In genomic region chr22:25048659-25049657, GRCh38 we compare ENCODE assay signal across 8 cellular contexts.
A peak's percentile ranks its signal among the peaks of the same experiment; 100 is the strongest.
DNase-seq lines count a peak whose midpoint lies in the region; ATAC-seq and TF ChIP-seq lines count a peak whose summit lies in the region.

No MANE protein-coding gene starts in this region.

- H3K4me2 ChIP-seq in IMR-90 (ENCODE audit: low read depth, low read length) (no peak overlapping the region), trophoblast cell (ENCODE audit: low read length) (no peak overlapping the region)

- TF ChIP-seq POLR2A in IMR-90 (IDR thresholded peaks at IDR 0.05; ENCODE audit: low read depth, low read length), result no peak

- dilution Hi-C loops in IMR-90 (cut with HindIII; ENCODE audit: low sequenced_read_pairs, unreplicated experiment), result no loop called here

- H3K36me3 ChIP-seq in IMR-90 (ENCODE audit: control insufficient read depth, insufficient read depth, low read length) (no peaks in the 10 kb centered on the region), SJCRH30 (no peaks in the 10 kb centered on the region), trophoblast cell (ENCODE audit: control insufficient read depth in 1 of 2, insufficient read depth in 2 of 2, low read length in 2 of 2) (no peaks in the 10 kb centered on the region), aorta (ENCODE audit: control insufficient read depth in 1 of 2, insufficient read depth in 2 of 2, low read length in 1 of 2) (no peaks in the 10 kb centered on the region)

- TF ChIP-seq CTCF in IMR-90 (conservative IDR thresholded peaks at IDR 0.05; ENCODE audit: low read depth, low read length), result peak; percentile 68

- H4K8ac ChIP-seq in IMR-90 (ENCODE audit: low read depth in 2 of 2, low read length in 2 of 2) (no peak overlapping the region), trophoblast cell (ENCODE audit: low read depth, low read length) (no peak overlapping the region)

- DNase-seq in DMS53 (lab: John Stamatoyannopoulos, UW) (peak; percentile 59), IMR-90 (peak; percentile 23), SJCRH30 (peak; percentile 64 to 87), globus pallidus (ENCODE audit: low spot score) (peak; percentile 38), trophoblast cell (peak; percentile 40 to 78), aorta (peak; percentile 65 to 87)
- DNase-seq in activated naive CD4-positive, alpha-beta T cell treated with Interleukin-2 at 50 U/mL for 16 hours, result peak; percentile 70

- no peak overlapping the region for H4K5ac ChIP-seq in IMR-90 (ENCODE audit: low read depth, low read length)

- no peak overlapping the region for H4K91ac ChIP-seq in IMR-90 (ENCODE audit: insufficient read depth, low read depth, low read length)
- no peak overlapping the region for H4K91ac ChIP-seq in trophoblast cell (ENCODE audit: low read depth, low read length)

- intact Hi-C loops in IMR-90 (cut with micrococcal nuclease), result loop anchor here (1.0 kb wide), 3 partner anchors 97 to 280 kb away; partner anchors contain the start of gene KIAA1671
- intact Hi-C loops in aorta (cut with DNase I), result loop anchor here (1.0 to 10.0 kb wide), 4 partner anchors 97 to 284 kb away; partner anchors contain the start of gene KIAA1671 (in 1 of the 2)

- H2AFZ ChIP-seq in IMR-90 (replicated peaks; ENCODE audit: low read length, poor library complexity) (no peak overlapping the region), trophoblast cell (ENCODE audit: insufficient read depth, low read length, poor library complexity) (no peak overlapping the region)

- H4K12ac ChIP-seq in trophoblast cell (ENCODE audit: low read depth, low read length), result no peak overlapping the region

- no peak overlapping the region for H3K4ac ChIP-seq in IMR-90 (ENCODE audit: low read depth, low read length)
- H3K4ac ChIP-seq in trophoblast cell (ENCODE audit: low read depth, low read length), result no peak overlapping the region

- H3K79me1 ChIP-seq in IMR-90 (ENCODE audit: low read depth in 1 of 2, low read length in 2 of 2) (no peaks in the 10 kb centered on the region), trophoblast cell (ENCODE audit: low read length) (peaks cover 3% of the 10 kb centered on the region)

- no peak overlapping the region for H2BK12ac ChIP-seq in trophoblast cell (ENCODE audit: low read length)

- H2BK120ac ChIP-seq in IMR-90 (ENCODE audit: low read depth, low read length) (no peak overlapping the region), trophoblast cell (ENCODE audit: insufficient read depth, low read length, poor library complexity) (no peak overlapping the region)

- H2BK20ac ChIP-seq in IMR-90 (ENCODE audit: low read depth, low read length), result no peak overlapping the region

- BruUV-seq in IMR-90 (replicated peaks; lab: Mats Ljungman, UMichigan), result no TSS peak

- H3K23ac ChIP-seq in IMR-90 (ENCODE audit: low read depth, low read length) (no peak overlapping the region), trophoblast cell (ENCODE audit: low read length) (no peak overlapping the region)

- no peaks in the 10 kb centered on the region for H3K4me1 ChIP-seq in IMR-90 (ENCODE audit: control insufficient read depth, insufficient read depth, low read length)
- H3K4me1 ChIP-seq in SJCRH30, result no peaks in the 10 kb centered on the region
- peaks cover 0 to 3% of the 10 kb centered on the region in 2 experiments for H3K4me1 ChIP-seq in trophoblast cell (ENCODE audit: control insufficient read depth in 1 of 2, insufficient read depth in 2 of 2, low read length in 2 of 2)
- H3K4me1 ChIP-seq in aorta (ENCODE audit: control insufficient read depth in 1 of 2, insufficient read depth in 2 of 2, low read length in 2 of 2), result no peaks in the 10 kb centered on the region

- no peaks in the 10 kb centered on the region for H3K9me3 ChIP-seq in IMR-90 (ENCODE audit: control insufficient read depth, insufficient read depth, low read length)
- H3K9me3 ChIP-seq in SJCRH30 (replicated peaks), result 0 out of 2 replicates have a peak, but pooled peaks cover 4% of the 10 kb centered on the region
- H3K9me3 ChIP-seq in trophoblast cell (ENCODE audit: insufficient read depth, low read depth, low read length), result peaks cover 5% of the 10 kb centered on the region
- no peaks in the 10 kb centered on the region for H3K9me3 ChIP-seq in aorta (ENCODE audit: control insufficient read depth, low read length)

- H3K18ac ChIP-seq in IMR-90 (ENCODE audit: low read depth, low read length) (no peak overlapping the region), trophoblast cell (ENCODE audit: low read length) (no peak overlapping the region)

- CTCF ChIA-PET in IMR-90 (lab: Yijun Ruan, JAX), result interaction anchor here (0.6 to 1.5 kb wide), 7 partner anchors 9 to 279 kb away, joined by 3 to 6 read pairs (median 3); no protein-coding TSS in a partner anchor

- H3K27me3 ChIP-seq in IMR-90 (ENCODE audit: control insufficient read depth, insufficient read depth, low read length) (no peaks in the 10 kb centered on the region), SJCRH30 (peaks cover 11% of the 10 kb centered on the region), trophoblast cell (ENCODE audit: insufficient read depth, low read length) (no peaks in the 10 kb centered on the region), aorta (ENCODE audit: control insufficient read depth in 1 of 2, insufficient read depth in 2 of 2, low read length in 1 of 2) (no peaks in the 10 kb centered on the region)

- no peak overlapping the region for H2AK5ac ChIP-seq in IMR-90 (ENCODE audit: low read depth, low read length)
- no peak overlapping the region for H2AK5ac ChIP-seq in trophoblast cell (ENCODE audit: low read length)

- H3K56ac ChIP-seq in IMR-90 (ENCODE audit: extremely low read depth, insufficient read depth, low read length), result no peak overlapping the region

- H3K27ac ChIP-seq in IMR-90 (ENCODE audit: insufficient read depth, low read length), result no peak overlapping the region
- H3K27ac ChIP-seq in SJCRH30, result no peak overlapping the region
- peak overlapping the region; percentile 7 for H3K27ac ChIP-seq in trophoblast cell (ENCODE audit: low read depth, low read length)
- no peak overlapping the region for H3K27ac ChIP-seq in aorta (ENCODE audit: low read depth in 1 of 2, low read length in 2 of 2)

- no peak overlapping the region for H3K4me3 ChIP-seq in IMR-90 (ENCODE audit: insufficient read depth, low read depth, low read length)
- H3K4me3 ChIP-seq in SJCRH30, result no peak overlapping the region
- H3K4me3 ChIP-seq in trophoblast cell (ENCODE audit: low read depth, low read length), result no peak overlapping the region
- no peak overlapping the region for H3K4me3 ChIP-seq in aorta (ENCODE audit: low read length in 2 of 2)

- peak; percentile 74 for TF ChIP-seq RAD21 in IMR-90 (IDR thresholded peaks at IDR 0.05; ENCODE audit: low read length)

- no peak overlapping the region for H2BK15ac ChIP-seq in IMR-90 (ENCODE audit: low read depth, low read length)

- no peaks in the 10 kb centered on the region for H3K79me2 ChIP-seq in trophoblast cell (ENCODE audit: control insufficient read depth, insufficient read depth, low read length, poor library complexity)

- peak; percentile 91 for ATAC-seq in IMR-90 (ENCODE audit: low read depth)
- peak; percentile 69 for ATAC-seq in aorta (ENCODE audit: low FRiP score)
- ATAC-seq in GM19035 (IDR thresholded peaks at IDR 0.05; ENCODE audit: unreplicated experiment), result no peak

- H3K9ac ChIP-seq in IMR-90 (ENCODE audit: low read depth, low read length), result no peak overlapping the region
- no peak overlapping the region for H3K9ac ChIP-seq in trophoblast cell (ENCODE audit: low read length)

- POLR2A ChIA-PET in IMR-90 (lab: Charles Lee; ENCODE audit: unreplicated experiment), result no interaction called here

- H4K20me1 ChIP-seq in IMR-90 (ENCODE audit: insufficient read depth, low read length), result no peaks in the 10 kb centered on the region

- no peak overlapping the region for H2AK9ac ChIP-seq in IMR-90 (replicated peaks; ENCODE audit: low read depth, low read length, poor library complexity)

- no peaks in the 10 kb centered on the region for H3K9me1 ChIP-seq in IMR-90 (ENCODE audit: insufficient read depth, low read length)

- WGBS in IMR-90 (ENCODE audit: extremely low coverage in 2 of 2, insufficient read length in 1 of 2), 2 experiments, result 40% methylated on average over 1 of the region's 9 CpGs; no CpG with 5 or more reads in 1 of the 2 experiments
- no CpG with 5 or more reads among the region's 9 CpGs for WGBS in trophoblast cell (ENCODE audit: extremely low coverage, insufficient coverage, insufficient read length)
- 56 to 63% methylated on average over 9 of the region's 9 CpGs for WGBS in aorta, 2 donors

- in situ Hi-C loops in IMR-90 (cut with MboI; ENCODE audit: low sequenced_read_pairs), result loop anchor here (10.0 kb wide), 2 partner anchors 104 to 274 kb away; partner anchors contain the start of genes LHFPL7 and PIWIL3

- no peak overlapping the region for H2BK5ac ChIP-seq in IMR-90 (ENCODE audit: low read depth, low read length, poor library complexity, severe bottlenecking)
- H2BK5ac ChIP-seq in trophoblast cell (ENCODE audit: low read depth, low read length, poor library complexity), result no peak overlapping the region

- H3K14ac ChIP-seq in IMR-90 (replicated peaks; ENCODE audit: low read depth, low read length) (no peak overlapping the region), trophoblast cell (ENCODE audit: low read length) (no peak overlapping the region)

TF ChIP-seq in IMR-90, 13 proteins besides CTCF, POLR2A, EP300 and RAD21:
- TF ChIP-seq USF2 (IDR thresholded peaks at IDR 0.05; ENCODE audit: low read depth, low read length), result no peak
- no peak for TF ChIP-seq MAZ (IDR thresholded peaks at IDR 0.05; ENCODE audit: borderline replicate concordance, low read depth, low read length)
- no peak for TF ChIP-seq RFX5 (IDR thresholded peaks at IDR 0.05; ENCODE audit: low read depth, low read length)
- no peak for TF ChIP-seq MXI1 (IDR thresholded peaks at IDR 0.05; ENCODE audit: borderline replicate concordance, low read depth, low read length)
- no peak for TF ChIP-seq CHD1 (IDR thresholded peaks at IDR 0.05; ENCODE audit: low read depth, low read length)
- TF ChIP-seq SMC3 (IDR thresholded peaks at IDR 0.05; ENCODE audit: low read depth, low read length), result peak; percentile 67
- no peak for TF ChIP-seq RCOR1 (IDR thresholded peaks at IDR 0.05; ENCODE audit: insufficient replicate concordance, low read length)

Comparison
In these comparisons a context has a peak if more than half of its experiments do, and no peak if none do; other contexts are left out.
1. DNase-seq: peak in every context shown above with its lines; median percentile 76 in aorta; 76 in SJCRH30; 70 in activated naive CD4-positive, alpha-beta T cell treated with Interleukin-2 at 50 U/mL for 16 hours; 59 in DMS53; 59 in trophoblast cell; 38 in globus pallidus; 23 in IMR-90.